ENCODE assay signal across 8 cellular contexts in the genomic region with DNA sequence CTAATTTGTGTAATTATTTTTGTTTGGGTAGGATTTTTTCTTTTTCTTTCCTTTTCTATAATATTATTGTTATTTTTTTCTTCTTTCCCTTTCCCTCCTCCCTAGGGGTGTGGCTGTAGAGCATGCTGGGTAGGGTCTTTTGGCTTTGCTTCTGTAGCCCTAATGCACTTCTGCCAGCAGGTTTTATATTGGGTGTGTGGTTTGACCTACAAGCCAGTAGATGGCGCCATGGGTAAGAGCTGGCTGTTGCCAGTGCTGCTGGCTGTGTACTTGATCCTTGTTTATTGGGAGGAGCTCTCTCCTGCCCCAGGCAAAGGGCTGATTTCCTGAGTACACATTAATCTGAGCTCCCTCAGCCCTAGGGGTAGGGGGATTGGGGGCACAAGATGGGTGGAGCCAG.
DNase-seq lines count a peak whose midpoint lies in the region; ATAC-seq and TF ChIP-seq lines count a peak whose summit lies in the region.
"Not testable (repeated sequence)": the region's sequence is repeated elsewhere in the genome, so short reads cannot be mapped to it uniquely, and the experiment has no call there.

No MANE protein-coding gene starts in this region.

- H3K79me1 ChIP-seq in mesendoderm (ENCODE audit: low read length): not testable (repeated sequence)

- not testable (repeated sequence) for H3K9me2 ChIP-seq in GM23248 (ENCODE audit: insufficient read depth)

- not testable (repeated sequence) for H3K4me3 ChIP-seq in Caco-2 (ENCODE audit: low read depth, low read length); mesendoderm (ENCODE audit: low read length)
- peak overlapping the region; percentile 71 for H3K4me3 ChIP-seq in GM23248
- H3K4me3 ChIP-seq in testis: peak overlapping the region in 1 of 2 donors; percentile 26

- DNase-seq in Caco-2: peak; percentile 47 to 57
- peak; percentile 48 for DNase-seq in GM23248
- DNase-seq in NCI-H2081 (lab: John Stamatoyannopoulos, UW): peak; percentile 32 to 67
- peak; percentile 9 for DNase-seq in SKM-1 treated with dmso at 0.1 percent for 144 hours (lab: John Stamatoyannopoulos, UW; ENCODE audit: unreplicated experiment)
- peak; percentile 15 for DNase-seq in brain pericyte (ENCODE audit: low read depth, low spot score)
- DNase-seq in foreskin keratinocyte: not testable (repeated sequence)
- DNase-seq in mesendoderm: peak; percentile 84
- DNase-seq in testis: peak; percentile 18

- H3K36me3 Mint-ChIP-seq in Caco-2 (ENCODE audit: insufficient read depth, unreplicated experiment): not testable (repeated sequence)

- not testable (repeated sequence) for H2BK120ac ChIP-seq in mesendoderm (ENCODE audit: low read depth, low read length)

- H3K18ac ChIP-seq in mesendoderm (ENCODE audit: low read length): not testable (repeated sequence)

- H3K4me2 ChIP-seq in GM23248 (ENCODE audit: unreplicated experiment): peak overlapping the region; percentile 75
- H3K4me2 ChIP-seq in mesendoderm (ENCODE audit: low read length): not testable (repeated sequence)

- not testable (repeated sequence) for H3K27me3 ChIP-seq in Caco-2 (replicated peaks; ENCODE audit: control insufficient read depth, insufficient read depth, low read length); GM23248 (replicated peaks; ENCODE audit: insufficient read depth); foreskin keratinocyte; mesendoderm (ENCODE audit: insufficient read depth, low read length, poor library complexity); testis

- H3K56ac ChIP-seq in mesendoderm (ENCODE audit: low read length): not testable (repeated sequence)

- not testable (repeated sequence) for H3K23ac ChIP-seq in mesendoderm (ENCODE audit: low read length)

- H3K27ac Mint-ChIP-seq in Caco-2 (ENCODE audit: unreplicated experiment): not testable (repeated sequence)

- not testable (repeated sequence) for H3K36me3 ChIP-seq in Caco-2 (ENCODE audit: control insufficient read depth, insufficient read depth, low read length); GM23248 (ENCODE audit: low read depth); mesendoderm (ENCODE audit: control insufficient read depth, insufficient read depth, low read length); testis (ENCODE audit: low read depth, missing control alignments)

- not testable (repeated sequence) for H4K20me1 ChIP-seq in GM23248 (ENCODE audit: insufficient read depth)

- ATAC-seq in foreskin keratinocyte: peak; percentile 48

- H4K8ac ChIP-seq in mesendoderm (ENCODE audit: low read depth, low read length): not testable (repeated sequence)

- not testable (repeated sequence) for H3K9me3 ChIP-seq in Caco-2; GM23248 (ENCODE audit: low read depth); testis

- CTCF ChIA-PET in Caco-2 (lab: Charles Lee): interaction anchor here (0.8 kb wide), 2 partner anchors 112 to 415 kb away, joined by 3 to 4 read pairs; no protein-coding TSS in a partner anchor

- not testable (repeated sequence) for TF ChIP-seq POLR2A in testis (IDR thresholded peaks at IDR 0.05)

- not testable (repeated sequence) for H3K4me1 Mint-ChIP-seq in Caco-2 (ENCODE audit: low read depth, unreplicated experiment)

- not testable (repeated sequence) for H4K5ac ChIP-seq in mesendoderm (ENCODE audit: low read length)

- peak overlapping the region; percentile 95 for H2AFZ ChIP-seq in GM23248

- H3K79me2 ChIP-seq in GM23248 (ENCODE audit: insufficient read depth); mesendoderm (ENCODE audit: control insufficient read depth, insufficient read depth, low read length): not testable (repeated sequence)

- H3K4ac ChIP-seq in mesendoderm (ENCODE audit: low read depth, low read length): not testable (repeated sequence)

- H3K9me3 Mint-ChIP-seq in Caco-2 (ENCODE audit: unreplicated experiment): not testable (repeated sequence)

- not testable (repeated sequence) for BruUV-seq in Caco-2 (replicated peaks; lab: Mats Ljungman, UMichigan)

- WGBS in GM23248 (ENCODE audit: low coverage in 1 of 2, low lambda C conversion rate in 2 of 2, missing lambda C conversion rate in 2 of 2), 2 experiments: 0% methylated on average over 1 of the region's 1 CpG
- no CpG with 5 or more reads among the region's 1 CpG for WGBS in mesendoderm (ENCODE audit: extremely low coverage, insufficient coverage, low lambda C conversion rate)
- WGBS in testis, 2 donors: 0 to 5% methylated on average over 1 of the region's 1 CpG

- H3K4me1 ChIP-seq in Caco-2; GM23248 (ENCODE audit: insufficient read depth); foreskin keratinocyte; mesendoderm (ENCODE audit: control insufficient read depth, low read depth, low read length); testis: not testable (repeated sequence)

- TF ChIP-seq CTCF in Caco-2 (IDR thresholded peaks at IDR 0.05; ENCODE audit: insufficient read depth in 1 of 2, low read depth in 1 of 2, low read length in 1 of 2, severe bottlenecking in 1 of 2, unreplicated experiment in 1 of 2) (peak; percentile 59 to 70), foreskin keratinocyte (conservative IDR thresholded peaks at IDR 0.05) (peak; percentile 73), testis (IDR thresholded peaks at IDR 0.05) (peak; percentile 24 to 46 (median 39))

- intact Hi-C loops in Caco-2 (cut with micrococcal nuclease; ENCODE audit: unreplicated experiment): loop anchor here (1.0 kb wide), 1 partner anchor 91 kb away; no protein-coding TSS in a partner anchor
- intact Hi-C loops in testis (cut with DNase I; ENCODE audit: low total_unique reads): not testable (repeated sequence)

- in situ Hi-C loops in GM23248 (cut with MboI): loop anchor here (25.0 kb wide), 1 partner anchor 382 kb away; no protein-coding TSS in a partner anchor

- not testable (repeated sequence) for H2BK5ac ChIP-seq in mesendoderm (ENCODE audit: low read length)

- not testable (repeated sequence) for H2BK15ac ChIP-seq in mesendoderm (replicated peaks; ENCODE audit: low read depth)

- H3K27ac ChIP-seq in GM23248: 0 out of 2 replicates have a peak overlapping the region, but pooled peaks have one; percentile 7
- H3K27ac ChIP-seq in foreskin keratinocyte; mesendoderm (ENCODE audit: low read depth, low read length); testis: not testable (repeated sequence)

- not testable (repeated sequence) for H3F3A ChIP-seq in GM23248 (ENCODE audit: insufficient read depth)

- not testable (repeated sequence) for H3K27me3 Mint-ChIP-seq in Caco-2 (ENCODE audit: insufficient read depth, unreplicated experiment)

- H2AK5ac ChIP-seq in mesendoderm (ENCODE audit: low read length): not testable (repeated sequence)

- peak overlapping the region; percentile 78 for H3K9ac ChIP-seq in GM23248
- not testable (repeated sequence) for H3K9ac ChIP-seq in mesendoderm (ENCODE audit: low read length)

- POLR2A ChIA-PET in Caco-2 (lab: Charles Lee): not testable (repeated sequence)

- H3K4me3 Mint-ChIP-seq in Caco-2 (ENCODE audit: unreplicated experiment): peak overlapping the region; percentile 52
